In the genomic region with DNA sequence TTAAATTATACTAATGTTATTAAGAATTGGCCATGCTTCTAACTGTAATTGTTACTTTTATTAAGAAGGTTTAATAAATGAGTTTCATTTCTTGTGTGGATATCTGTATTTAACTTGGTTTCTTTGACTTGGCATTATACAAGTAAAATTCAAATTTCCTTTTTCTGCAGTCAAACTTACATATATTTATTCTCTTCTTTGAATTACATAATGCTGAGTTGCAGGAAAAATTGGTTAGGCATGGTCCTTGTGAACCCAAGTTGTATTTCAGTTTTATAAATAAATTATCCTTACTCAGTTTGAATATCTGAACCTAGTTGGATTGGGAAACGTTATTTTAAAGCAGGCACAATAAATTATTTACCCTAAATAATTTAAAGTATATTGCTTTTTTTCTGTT, we compare ENCODE assay signal across 21 cellular contexts. TPM values are rescaled to one million over a fixed set of nuclear protein-coding genes. Genes with fewer than 3 reads are reported as not detected.
DNase-seq lines count a peak whose midpoint lies in the region; ATAC-seq, FAIRE-seq and TF ChIP-seq lines count a peak whose summit lies in the region.
"Had no signal": no experiment of that assay in that cellular context is flagged by ENCODE, and none has a peak within 500 bp of the region (broad histone marks: within the 10 kb centered on the region; RNA-seq: fewer than 3 reads in every experiment).

No MANE protein-coding gene starts in this region.

- H3K36me3 ChIP-seq in DOHH2 (ENCODE audit: control insufficient read depth, low read length) (peaks cover 14% of the 10 kb centered on the region), K562 (ENCODE audit: control insufficient read depth, insufficient read depth, low read length) (no peaks in the 10 kb centered on the region), GM23248 (ENCODE audit: low read depth) (no peaks in the 10 kb centered on the region; the same call in 1 of the 2 replicates)
- H3K36me3 ChIP-seq: BE2C had no signal

- H3K4me2 ChIP-seq in DOHH2 (ENCODE audit: low read length): peak overlapping the region; percentile 68
- no peak overlapping the region for H3K4me2 ChIP-seq in K562 (ENCODE audit: insufficient read depth, low read length)
- H3K4me2 ChIP-seq in GM23248 (ENCODE audit: unreplicated experiment): no peak overlapping the region
- no peak overlapping the region for H3K4me2 ChIP-seq in H9 (ENCODE audit: insufficient read depth, insufficient read length, low read length)
- H3K4me2 ChIP-seq: PC-9 had no signal

- H3K9ac ChIP-seq in K562 (ENCODE audit: insufficient read depth in 1 of 2, low read depth in 2 of 2, low read length in 2 of 2): no peak overlapping the region
- H3K9ac ChIP-seq in GM23248: no peak overlapping the region
- no peak overlapping the region for H3K9ac ChIP-seq in H9 (ENCODE audit: extremely low read depth, insufficient read length, low read length)

- H3K9me3 Mint-ChIP-seq in H9: peaks cover 0 to 3% of the 10 kb centered on the region in 2 experiments; a peak in 1 of 5 replicates
- H3K9me3 Mint-ChIP-seq: CD4-positive, CD25-positive, alpha-beta regulatory T cell had no signal

- no peaks in the 10 kb centered on the region for H3K9me3 ChIP-seq in DOHH2 (ENCODE audit: control insufficient read depth, insufficient read depth, low read length)
- no peaks in the 10 kb centered on the region for H3K9me3 ChIP-seq in K562 (replicated peaks; ENCODE audit: control insufficient read depth, insufficient read depth, low read depth, low read length)
- no peaks in the 10 kb centered on the region for H3K9me3 ChIP-seq in GM23248 (ENCODE audit: low read depth)
- H3K9me3 ChIP-seq in H9 (ENCODE audit: control insufficient read depth, low read depth, low read length): no peaks in the 10 kb centered on the region
- H3K9me3 ChIP-seq: BE2C, SJSA1 had no signal

- no peak overlapping the region for H2BK15ac ChIP-seq in H9 (ENCODE audit: low read depth, low read length)

- no peak overlapping the region for H2AK5ac ChIP-seq in H9 (ENCODE audit: insufficient read length, low read length)

- H3K79me2 ChIP-seq in DOHH2 (ENCODE audit: control insufficient read depth, low read length): peaks cover 77% of the 10 kb centered on the region
- H3K79me2 ChIP-seq in K562 (ENCODE audit: control insufficient read depth, insufficient read depth, low read length): peaks cover 47% of the 10 kb centered on the region
- peaks cover 96% of the 10 kb centered on the region for H3K79me2 ChIP-seq in GM23248 (ENCODE audit: insufficient read depth)
- H3K79me2 ChIP-seq in H9 (ENCODE audit: insufficient read depth, low read length): peaks cover 4% of the 10 kb centered on the region; the same call in 1 of the 2 replicates

- in situ Hi-C loops in K562 (cut with MboI): no loop called here
- in situ Hi-C loops in GM23248 (cut with MboI): no loop called here

- no peak overlapping the region for H3T11ph ChIP-seq in H9 (ENCODE audit: low read length)

- H2BK120ac ChIP-seq in H9 (ENCODE audit: low read depth, low read length, poor library complexity, severe bottlenecking): no peak overlapping the region

- H3K9me1 ChIP-seq in K562 (ENCODE audit: control insufficient read depth, insufficient read depth, low read length): no peaks in the 10 kb centered on the region

- H3K56ac ChIP-seq in H9 (ENCODE audit: insufficient read length, low read depth, low read length): no peak overlapping the region

- ATAC-seq in K562: no peak

- H3K4me1 ChIP-seq in DOHH2 (ENCODE audit: control insufficient read depth, low read length): peaks cover 72% of the 10 kb centered on the region
- H3K4me1 ChIP-seq in K562 (replicated peaks in 1 of 2; ENCODE audit: control insufficient read depth in 2 of 2, insufficient read depth in 2 of 2, low read length in 2 of 2): peaks cover 0 to 2% of the 10 kb centered on the region in 2 experiments; a peak in 1 of 5 replicates
- no peaks in the 10 kb centered on the region for H3K4me1 ChIP-seq in GM23248 (ENCODE audit: insufficient read depth)
- H3K4me1 ChIP-seq in H9 (ENCODE audit: insufficient read depth, low read length): peaks cover 6% of the 10 kb centered on the region
- H3K4me1 ChIP-seq: BE2C, SJSA1 had no signal

- no peak overlapping the region for H2BK12ac ChIP-seq in H9 (ENCODE audit: insufficient read length, low read depth, low read length)

- H4K91ac ChIP-seq in H9 (ENCODE audit: insufficient read length, low read depth, low read length): no peak overlapping the region

- 26% methylated on average over 1 of the region's 1 CpG for WGBS in K562 (ENCODE audit: insufficient coverage, low coverage, missing lambda C conversion rate)
- 51 to 64% methylated on average over 1 of the region's 1 CpG for WGBS in GM23248 (ENCODE audit: low coverage in 1 of 2, low lambda C conversion rate in 2 of 2, missing lambda C conversion rate in 2 of 2), 2 experiments
- no CpG with 5 or more reads among the region's 1 CpG for WGBS in H9 (ENCODE audit: extremely low coverage, insufficient read length, low lambda C conversion rate)

- H4K20me1 ChIP-seq in DOHH2 (ENCODE audit: control insufficient read depth, insufficient read depth, low read depth, low read length): no peaks in the 10 kb centered on the region
- H4K20me1 ChIP-seq in K562 (replicated peaks; ENCODE audit: control insufficient read depth, insufficient read depth, low read length): no peaks in the 10 kb centered on the region
- H4K20me1 ChIP-seq in GM23248 (ENCODE audit: insufficient read depth): 0 out of 2 replicates have a peak, but pooled peaks cover 4% of the 10 kb centered on the region
- no peaks in the 10 kb centered on the region for H4K20me1 ChIP-seq in H9 (ENCODE audit: control insufficient read depth, insufficient read depth, insufficient read length)

- TF ChIP-seq CTCF in DOHH2 (IDR thresholded peaks at IDR 0.05; ENCODE audit: low read depth, low read length, poor library complexity, severe bottlenecking) (no peak), K562 (IDR thresholded peaks at IDR 0.05 in 2 of 3, conservative IDR thresholded peaks at IDR 0.05 in 1 of 3; ENCODE audit: insufficient read depth in 2 of 3, low read depth in 1 of 3, low read length in 3 of 3) (no peak), H9 (conservative IDR thresholded peaks at IDR 0.05) (no peak)

- DNase-seq in RCC 7860 (ENCODE audit: low spot score) (no peak), K562 (ENCODE audit: extremely low read depth in 1 of 4, low spot score in 3 of 4) (no peak), GM23248 (no peak), H9 (no peak), EL (no peak), GOT3 (lab: John Stamatoyannopoulos, UW) (no peak)
- DNase-seq: BE2C; CD4-positive, CD25-positive, alpha-beta regulatory T cell; NCI-H1105; NCI-H1436 treated with DMSO at 0.1 percent for 48 hours; NCI-H1930; NCI-H2107; NCI-H446; NCI-H524 treated with DMSO at 0.1 percent for 48 hours; NCI-H774; PC-9; Right ventricle myocardium superior; T-helper 1 cell had no signal

- H2BK20ac ChIP-seq in H9 (ENCODE audit: low read depth, low read length, poor library complexity, severe bottlenecking): no peak overlapping the region

- peaks cover 28 to 34% of the 10 kb centered on the region in 2 experiments for H3K4me1 Mint-ChIP-seq in H9

- H3K4me3 Mint-ChIP-seq in H9: no peak overlapping the region

- FAIRE-seq in RCC 7860 (lab: Jason Lieb, UNC) (peak; percentile 15), K562 (lab: Jason Lieb, UNC) (no peak)
- FAIRE-seq: GM12891 had no signal

- no peak overlapping the region for H3K27ac Mint-ChIP-seq in H9
- H3K27ac Mint-ChIP-seq: CD4-positive, CD25-positive, alpha-beta regulatory T cell had no signal

- TF ChIP-seq EP300 in K562 (IDR thresholded peaks at IDR 0.05; ENCODE audit: low read length): no peak

- POLR2A ChIA-PET in K562 (lab: Yijun Ruan, JAX): interaction anchor here (1.0 kb wide), 1 partner anchor 22 kb away, joined by 3 read pairs; no protein-coding TSS in a partner anchor

- peak overlapping the region; percentile 36; the same call in 1 of the 2 replicates for H3K27ac ChIP-seq in DOHH2 (ENCODE audit: low read depth, low read length)
- no peak overlapping the region for H3K27ac ChIP-seq in K562 (ENCODE audit: extremely low read depth, low read depth, low read length)
- H3K27ac ChIP-seq in GM23248: no peak overlapping the region
- no peak overlapping the region for H3K27ac ChIP-seq in H9 (ENCODE audit: insufficient read length, low read depth, low read length)
- H3K27ac ChIP-seq: PC-9, SJSA1 had no signal

- no peaks in the 10 kb centered on the region for H3K79me1 ChIP-seq in H9 (ENCODE audit: insufficient read depth, low read depth, low read length, poor library complexity, severe bottlenecking)

- no peaks in the 10 kb centered on the region; the same call in 1 of the 2 replicates for H3F3A ChIP-seq in DOHH2 (ENCODE audit: control insufficient read depth, insufficient read depth)
- no peaks in the 10 kb centered on the region for H3F3A ChIP-seq in GM23248 (ENCODE audit: insufficient read depth)

- no peak overlapping the region for H2AFZ ChIP-seq in K562 (ENCODE audit: low read depth, low read length)
- H2AFZ ChIP-seq in GM23248: no peak overlapping the region
- H2AFZ ChIP-seq in H9 (ENCODE audit: low read length): no peak overlapping the region
- H2AFZ ChIP-seq: PC-9 had no signal

- intact Hi-C loops in K562 (cut with micrococcal nuclease): no loop called here

- no TSS peak for BruUV-seq in K562 (replicated peaks; lab: Mats Ljungman, UMichigan)

- no peak overlapping the region for H4K5ac ChIP-seq in H9 (ENCODE audit: insufficient read length, low read depth, low read length)

- H2BK5ac ChIP-seq in H9 (ENCODE audit: insufficient read length, low read length): no peak overlapping the region

- no peaks in the 10 kb centered on the region for H3K27me3 Mint-ChIP-seq in H9 (ENCODE audit: low read depth)

- no peak overlapping the region for H3K14ac ChIP-seq in H9 (ENCODE audit: insufficient read depth, low read length)

- peaks cover 0 to 5% (median 0%) of the 10 kb centered on the region in 3 experiments; a peak in 2 of 7 replicates for H3K36me3 Mint-ChIP-seq in H9 (ENCODE audit: insufficient read depth in 1 of 3, low read depth in 3 of 3)

- H3K9me2 ChIP-seq in DOHH2 (replicated peaks; ENCODE audit: control insufficient read depth, low read length) (no peaks in the 10 kb centered on the region), GM23248 (ENCODE audit: insufficient read depth) (no peaks in the 10 kb centered on the region)

- H3K4ac ChIP-seq in H9 (ENCODE audit: low read depth, low read length): no peak overlapping the region

- CTCF ChIA-PET in K562 (lab: Yijun Ruan, JAX; ENCODE audit: low intra/inter-chr PET ratio): no interaction called here

- no peak overlapping the region for H4K8ac ChIP-seq in H9 (replicated peaks; ENCODE audit: insufficient read length, low read depth, low read length)

- H3K18ac ChIP-seq in H9 (ENCODE audit: insufficient read length, low read depth, low read length): no peak overlapping the region

- no peak for TF ChIP-seq POLR2A in K562 (conservative IDR thresholded peaks at IDR 0.05)

- TF ChIP-seq RAD21 in K562 (CRISPR knock-in tag; conservative IDR thresholded peaks at IDR 0.05 in 1 of 2, IDR thresholded peaks at IDR 0.05 in 1 of 2): no peak

- H3K4me3 ChIP-seq in DOHH2 (ENCODE audit: low read length): peak overlapping the region; percentile 48; the same call in 1 of the 2 replicates
- no peak overlapping the region for H3K4me3 ChIP-seq in K562
- no peak overlapping the region for H3K4me3 ChIP-seq in GM23248
- H3K4me3 ChIP-seq: PC-9, SJSA1 had no signal

- no peaks in the 10 kb centered on the region for H3K23me2 ChIP-seq in H9 (ENCODE audit: insufficient read length, low read depth, low read length, poor library complexity, severe bottlenecking)

- no peak overlapping the region for H3K23ac ChIP-seq in H9 (ENCODE audit: insufficient read length, low read depth, low read length)

- H3K27me3 ChIP-seq in DOHH2 (ENCODE audit: control insufficient read depth, low read length) (no peaks in the 10 kb centered on the region), K562 (ENCODE audit: control insufficient read depth in 2 of 2, insufficient read depth in 2 of 2, low read length in 2 of 2) (no peaks in the 10 kb centered on the region), GM23248 (replicated peaks; ENCODE audit: insufficient read depth) (no peaks in the 10 kb centered on the region), H9 (ENCODE audit: insufficient read depth, low read length) (no peaks in the 10 kb centered on the region)
- H3K27me3 ChIP-seq: BE2C, SJSA1 had no signal

RNA-seq across cellular contexts. Expression of a gene that starts 54.8 kb away (rescaled TPM):
- 88.0 and 129 TPM in 2 replicates for total RNA-seq in K562 (2011; cell fraction: chromatin; rRNA removed; ENCODE audit: low replicate concordance)
- 64.0 and 66.8 TPM in 2 replicates for total RNA-seq in K562 (2011; cell fraction: nucleolus; rRNA removed)
- 80.4 and 113 TPM in 2 replicates for total RNA-seq in K562 (2011; cell fraction: nucleoplasm; rRNA removed)
- total RNA-seq in K562 (2014; rRNA removed) (25.7 and 25.8 TPM in 2 replicates), K562 (2014; rRNA removed; fragmentation: Illumina TruSeq; extraction: Trizol) (26.3 and 29.8 TPM in 2 replicates), K562 (2015; rRNA removed; fragmentation: Illumina TruSeq; extraction: Trizol) (33.2 and 33.7 TPM in 2 replicates), K562 (2021) (29.1 and 29.2 TPM in 2 replicates), H9 (2021) (30.9 and 31.8 TPM in 2 replicates)
- polyA plus RNA-seq in K562 (2011; rRNA removed) (44.4 and 59.6 TPM in 2 replicates), K562 (2014; fragmentation: Illumina TruSeq; extraction: Trizol) (30.5 and 33.7 TPM in 2 replicates), K562 (2014; fragmentation: Nextera tagmentation; extraction: Ambion mirVana) (10 to 100 TPM; 10.9 to 11.1 TPM), K562 (2014; rRNA removed) (26.7 and 27.7 TPM in 2 replicates), GM23248 (2016; fragmentation: Nextera tagmentation; extraction: Ambion mirVana) (3.8 and 4.1 TPM in 2 replicates)
- 26.6 and 30.8 TPM in 2 replicates for polyA plus RNA-seq in K562 (2011; cell fraction: cytosol; rRNA removed)
- polyA plus RNA-seq in K562 (2011; cell fraction: nucleus; rRNA removed): 92.1 and 137 TPM in 2 replicates
- polyA plus RNA-seq in K562 (2012): 24.3 and 28.6 TPM in 2 replicates
- 58.5 and 80.6 TPM in 2 replicates for polyA minus RNA-seq in K562 (2011; rRNA and poly(A)+ RNA removed)
- polyA minus RNA-seq in K562 (2011; cell fraction: cytosol; rRNA and poly(A)+ RNA removed): 21.7 and 34.5 TPM in 2 replicates
- polyA minus RNA-seq in K562 (2011; cell fraction: nucleus; rRNA and poly(A)+ RNA removed): 64.1 and 102 TPM in 2 replicates
- 11.4 and 17.6 TPM in 2 replicates for total RNA-seq in GM23248 (2014; rRNA removed; shearing (Covaris generic))
